Comparison of ENCODE assay signal across 19 cellular contexts in the genomic region with DNA sequence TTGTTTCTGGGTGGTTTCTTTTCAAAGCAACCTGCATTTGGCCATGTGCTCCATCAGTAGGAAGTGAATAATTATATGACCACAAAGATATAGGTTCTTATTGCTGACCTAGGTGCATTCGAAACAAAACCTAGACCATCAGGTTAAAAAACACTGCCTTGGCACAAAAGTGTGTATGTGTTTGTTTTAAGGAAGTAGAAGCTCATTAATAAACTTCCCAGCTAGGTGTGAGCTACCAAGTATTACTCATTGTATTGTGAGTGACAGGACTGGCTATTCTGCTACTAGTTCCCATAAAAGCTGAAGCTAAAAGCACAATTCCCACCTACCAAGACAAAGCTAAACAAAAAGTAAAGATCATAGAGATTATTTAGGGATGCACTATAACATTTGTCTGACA.
"Had no signal": no experiment of that assay in that cellular context is flagged by ENCODE, and none has a peak within 500 bp of the region (broad histone marks: within the 10 kb centered on the region; RNA-seq: fewer than 3 reads in every experiment).

No MANE protein-coding gene starts in this region.

- FAIRE-seq: endometrium, small intestine, TTC549 had no signal

- DNase-seq: activated CD4-positive, alpha-beta memory T cell treated with anti-CD3 and anti-CD28 coated beads, Interleukin-2, amount 10 ng/mL, durations not matched to agents 7 days and 5 days; activated CD4-positive, alpha-beta T cell treated with anti-CD3 and anti-CD28 coated beads for 4 hours; activated effector memory CD4-positive, alpha-beta T cell treated with Interleukin-2 at 50 U/mL for 16 hours; activated T-cell treated with anti-CD3 and anti-CD28 coated beads, Interleukin-2, amount 50 U/mL, for 24 hours; adrenal gland; dorsolateral prefrontal cortex; foreskin melanocyte; kidney glomerular epithelial cell; nucleus accumbens; posterior cingulate gyrus; small intestine; stimulated activated CD4-positive, alpha-beta T cell treated with anti-CD3 and anti-CD28 coated beads, Interleukin-4, amount 100 ng/mL, for 4 hours; stimulated activated CD8-positive, alpha-beta memory T cell treated with anti-CD3 and anti-CD28 coated beads, Interleukin-4, amount 100 ng/mL, for 48 hours; stimulated activated naive CD4-positive, alpha-beta T cell treated with Interleukin-2 at 50 U/mL for 16 hours; upper lobe of left lung had no signal

- H3K27ac ChIP-seq: adrenal gland, dorsolateral prefrontal cortex, right atrium auricular region, upper lobe of left lung had no signal

- H3K4me1 ChIP-seq: adrenal gland, right atrium auricular region, upper lobe of left lung had no signal

- H3K27me3 ChIP-seq: adrenal gland, right atrium auricular region, upper lobe of left lung had no signal

- H3K4me3 ChIP-seq: adrenal gland, dorsolateral prefrontal cortex, right atrium auricular region, upper lobe of left lung had no signal

- H3K9me3 ChIP-seq: adrenal gland, right atrium auricular region, upper lobe of left lung had no signal

- H3K36me3 ChIP-seq: adrenal gland, right atrium auricular region, upper lobe of left lung had no signal

- ATAC-seq: WTC11 had no signal
